ENCODE assay signal across 26 cellular contexts in the genomic region with DNA sequence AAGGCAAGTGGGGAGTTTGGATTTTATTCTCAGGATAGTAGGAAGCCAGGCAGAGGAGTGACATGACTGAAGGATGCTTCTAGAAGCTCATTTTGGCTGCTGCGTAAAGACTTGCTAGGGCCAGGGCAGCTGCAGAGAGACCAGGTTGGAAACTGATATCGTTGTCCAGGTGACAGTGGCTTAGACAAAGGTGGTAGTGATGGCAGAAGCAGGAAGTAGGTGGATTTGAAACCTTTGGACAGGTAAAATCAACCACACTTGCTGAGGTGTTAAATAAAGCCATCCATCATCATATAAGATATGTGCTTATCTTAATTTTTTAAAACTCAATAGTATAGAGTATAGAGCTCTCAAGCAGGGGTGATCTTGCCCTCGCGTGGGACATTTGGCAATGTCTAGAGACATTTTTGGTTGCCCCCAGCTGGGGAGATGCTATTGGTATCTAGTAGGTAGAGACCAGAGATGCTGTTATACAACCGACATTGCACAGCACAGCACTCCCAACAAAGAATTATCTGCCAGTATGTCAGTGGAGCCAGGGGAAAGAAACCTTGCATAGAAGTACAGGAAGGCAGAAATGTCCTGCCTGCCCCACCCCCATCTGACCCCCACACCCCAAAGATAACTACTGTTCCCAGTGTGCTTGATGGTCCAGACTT. TPM values are rescaled to one million over a fixed set of nuclear protein-coding genes. Genes with fewer than 3 reads are reported as not detected.
"Had no signal": no experiment of that assay in that cellular context is flagged by ENCODE, and none has a peak within 500 bp of the region (broad histone marks: within the 10 kb centered on the region; RNA-seq: fewer than 3 reads in every experiment).

No MANE protein-coding gene starts in this region.

- H3K27ac ChIP-seq: gastrocnemius medialis, left ventricle myocardium inferior, neutrophil, skin epidermis, upper lobe of left lung, vagina, VCaP had no signal

- DNase-seq: activated CD4-positive, alpha-beta T cell treated with anti-CD3 and anti-CD28 coated beads for 4 hours; activated CD4-positive, alpha-beta T cell treated with anti-CD3 and anti-CD28 coated beads, Interleukin-2, amount 50 U/mL, for 4 hours; activated naive CD4-positive, alpha-beta T cell; activated T-cell treated with anti-CD3 and anti-CD28 coated beads for 4 hours; activated T-cell treated with anti-CD3 and anti-CD28 coated beads, Interleukin-2, amount 50 U/mL, for 72 hours; anterior cingulate cortex; effector memory CD4-positive, alpha-beta T cell; gastrocnemius medialis; glutamatergic neuron; left ventricle myocardium inferior; stimulated activated CD4-positive, alpha-beta T cell treated with anti-CD3 and anti-CD28 coated beads, Interleukin-4, amount 100 ng/mL, for 24 hours; stimulated activated naive CD8-positive, alpha-beta T cell treated with anti-CD3 and anti-CD28 coated beads, Interleukin-15, amount 100 ng/mL, for 72 hours; substantia nigra; T-helper 9 cell; upper lobe of left lung had no signal

- H3K27me3 ChIP-seq: gastrocnemius medialis, upper lobe of left lung, vagina had no signal

- ATAC-seq: activated naive CD4-positive, alpha-beta T cell treated with anti-CD3 and anti-CD28 coated beads, Interleukin-2, amount 50 U/mL, for 72 hours; activated T-cell treated with anti-CD3 and anti-CD28 coated beads, Interleukin-2, amount 50 U/mL, for 72 hours; gastrocnemius medialis; sciatic nerve; stimulated activated effector memory CD8-positive, alpha-beta T cell treated with anti-CD3 and anti-CD28 coated beads, Interleukin-12 subunit alpha, Interleukin-12 subunit beta, amount 100 ng/mL, for 72 hours; stimulated activated naive CD8-positive, alpha-beta T cell treated with anti-CD3 and anti-CD28 coated beads, Interleukin-15, amount 100 ng/mL, for 72 hours had no signal

- H3K4me3 ChIP-seq: gastrocnemius medialis, left ventricle myocardium inferior, lung, skin epidermis, upper lobe of left lung, vagina had no signal

- H3K9me3 ChIP-seq: gastrocnemius medialis, left ventricle myocardium inferior, neutrophil, upper lobe of left lung, vagina had no signal

- FAIRE-seq: colon, islet of Langerhans, TTC549 had no signal

- H3K36me3 ChIP-seq: gastrocnemius medialis, left ventricle myocardium inferior, neutrophil, upper lobe of left lung, vagina had no signal

RNA-seq across cellular contexts. Expression of a gene that starts 31.0 kb away (rescaled TPM):
- total RNA-seq: activated T-cell treated with anti-CD3 and anti-CD28 coated beads, Interleukin-2, amount 50 U/mL, for 72 hours had no signal
